In genomic region chr16:28528463-28528867, GRCh38 we compare ENCODE assay signal across 1 cellular context.
TF ChIP-seq lines count a peak whose summit lies in the region.

No MANE protein-coding gene starts in this region.

TF ChIP-seq in HepG2, 621 proteins besides CTCF, POLR2A, EP300 and RAD21 (continued from another document and continues in another):
- TF ChIP-seq MNT (IDR thresholded peaks at IDR 0.05) (no peak), TMF1 (CRISPR knock-in tag; IDR thresholded peaks at IDR 0.05; ENCODE audit: low read depth) (no peak), EHMT2 (IDR thresholded peaks at IDR 0.05; ENCODE audit: borderline replicate concordance, low read depth, low read length) (no peak), PRDM15 (CRISPR knock-in tag; IDR thresholded peaks at IDR 0.05) (no peak), MTERF4 (CRISPR knock-in tag; IDR thresholded peaks at IDR 0.05) (no peak), HMG20A (CRISPR knock-in tag; IDR thresholded peaks at IDR 0.05; ENCODE audit: borderline replicate concordance) (peak; percentile 31; the same call in 1 of the 2 replicates), ATF2 (CRISPR knock-in tag; IDR thresholded peaks at IDR 0.05) (peak; percentile 36; the same call in 1 of the 2 replicates), ZNF724P (CRISPR knock-in tag; IDR thresholded peaks at IDR 0.05; ENCODE audit: borderline replicate concordance) (no peak), ZZZ3 (CRISPR knock-in tag; IDR thresholded peaks at IDR 0.05; ENCODE audit: borderline replicate concordance) (no peak), IRF9 (CRISPR knock-in tag; IDR thresholded peaks at IDR 0.05; ENCODE audit: borderline replicate concordance) (no peak), ZNF33A (CRISPR knock-in tag; IDR thresholded peaks at IDR 0.05; ENCODE audit: borderline replicate concordance) (no peak), YY1 (IDR thresholded peaks at IDR 0.05; ENCODE audit: insufficient read depth, insufficient replicate concordance, low read depth, low read length) (peak; percentile 14), HDAC2 (CRISPR knock-in tag; IDR thresholded peaks at IDR 0.05) (peak; percentile 60), ZBTB2 (CRISPR knock-in tag; IDR thresholded peaks at IDR 0.05; ENCODE audit: low read depth) (no peak), DMAP1 (CRISPR knock-in tag; IDR thresholded peaks at IDR 0.05) (no peak), UBTF (CRISPR knock-in tag; IDR thresholded peaks at IDR 0.05) (no peak), HCFC1 (IDR thresholded peaks at IDR 0.05; ENCODE audit: low read depth, low read length) (no peak), BCL6 (CRISPR knock-in tag; IDR thresholded peaks at IDR 0.05) (peak; percentile 83), KLF6 (CRISPR knock-in tag; IDR thresholded peaks at IDR 0.05) (no peak), AHDC1 (CRISPR knock-in tag; IDR thresholded peaks at IDR 0.05; ENCODE audit: borderline replicate concordance) (peak; percentile 55; the same call in 1 of the 2 replicates), GATAD1 (CRISPR knock-in tag; IDR thresholded peaks at IDR 0.05) (no peak), ZFP62 (CRISPR knock-in tag; IDR thresholded peaks at IDR 0.05) (no peak), GPN1 (CRISPR knock-in tag; IDR thresholded peaks at IDR 0.05; ENCODE audit: borderline replicate concordance) (no peak), RXRA (CRISPR knock-in tag; IDR thresholded peaks at IDR 0.05) (peak; percentile 57; the same call in 1 of the 2 replicates), SETDB1 (CRISPR knock-in tag; IDR thresholded peaks at IDR 0.05; ENCODE audit: borderline replicate concordance) (no peak), GZF1 (CRISPR knock-in tag; IDR thresholded peaks at IDR 0.05) (no peak), ZHX1 (CRISPR knock-in tag; IDR thresholded peaks at IDR 0.05; ENCODE audit: low read depth) (no peak), USF2 (IDR thresholded peaks at IDR 0.05; ENCODE audit: low read depth, low read length) (no peak), USF2 (CRISPR knock-in tag; IDR thresholded peaks at IDR 0.05; ENCODE audit: borderline replicate concordance) (no peak), ZNF124 (CRISPR knock-in tag; IDR thresholded peaks at IDR 0.05) (no peak), ZNF567 (CRISPR knock-in tag; IDR thresholded peaks at IDR 0.05; ENCODE audit: borderline replicate concordance) (no peak), ZFP1 (CRISPR knock-in tag; IDR thresholded peaks at IDR 0.05) (no peak)
